1 cellular context compared by ENCODE assay signal in the genomic region with DNA sequence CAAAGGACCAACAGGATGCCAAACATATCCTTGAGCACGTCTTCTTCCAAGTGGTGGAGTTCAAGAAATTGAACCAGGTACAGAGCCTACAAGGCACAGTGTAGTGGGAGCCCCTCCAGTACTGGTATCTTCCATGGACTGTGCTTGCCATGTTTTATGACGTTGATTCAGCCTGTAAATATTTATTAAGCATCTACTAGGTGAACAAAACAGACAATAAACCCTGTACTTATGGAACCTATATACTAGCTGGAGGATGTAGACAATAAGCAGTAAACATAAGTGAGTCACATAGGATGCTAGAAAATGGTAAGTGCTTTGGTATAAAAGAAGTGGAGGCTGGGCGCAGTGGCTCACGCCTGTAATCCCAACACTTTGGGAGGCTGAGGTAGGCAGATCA.
TF ChIP-seq lines count a peak whose summit lies in the region.

No MANE protein-coding gene starts in this region.

TF ChIP-seq in HepG2, 621 proteins besides CTCF, POLR2A, EP300 and RAD21 (continued from another document):
- TF ChIP-seq ZNF335 (CRISPR knock-in tag; IDR thresholded peaks at IDR 0.05) (no peak), ZNF878 (CRISPR knock-in tag; IDR thresholded peaks at IDR 0.05) (no peak), FOSL1 (CRISPR knock-in tag; IDR thresholded peaks at IDR 0.05; ENCODE audit: borderline replicate concordance) (no peak), ZNF790 (CRISPR knock-in tag; IDR thresholded peaks at IDR 0.05; ENCODE audit: borderline replicate concordance) (no peak), E2F2 (CRISPR knock-in tag; IDR thresholded peaks at IDR 0.05; ENCODE audit: borderline replicate concordance) (no peak), NFE2L2 (IDR thresholded peaks at IDR 0.05; ENCODE audit: low read length) (no peak), KDM5B (CRISPR knock-in tag; IDR thresholded peaks at IDR 0.05; ENCODE audit: borderline replicate concordance) (no peak), DMAP1 (CRISPR knock-in tag; IDR thresholded peaks at IDR 0.05) (no peak), NFE2 (CRISPR knock-in tag; IDR thresholded peaks at IDR 0.05) (no peak), KLF12 (CRISPR knock-in tag; IDR thresholded peaks at IDR 0.05; ENCODE audit: borderline replicate concordance) (no peak), ZSCAN29 (CRISPR knock-in tag; conservative IDR thresholded peaks at IDR 0.05) (no peak), ZNF720 (CRISPR knock-in tag; IDR thresholded peaks at IDR 0.05) (no peak)
- TF ChIP-seq, protein P1, sequence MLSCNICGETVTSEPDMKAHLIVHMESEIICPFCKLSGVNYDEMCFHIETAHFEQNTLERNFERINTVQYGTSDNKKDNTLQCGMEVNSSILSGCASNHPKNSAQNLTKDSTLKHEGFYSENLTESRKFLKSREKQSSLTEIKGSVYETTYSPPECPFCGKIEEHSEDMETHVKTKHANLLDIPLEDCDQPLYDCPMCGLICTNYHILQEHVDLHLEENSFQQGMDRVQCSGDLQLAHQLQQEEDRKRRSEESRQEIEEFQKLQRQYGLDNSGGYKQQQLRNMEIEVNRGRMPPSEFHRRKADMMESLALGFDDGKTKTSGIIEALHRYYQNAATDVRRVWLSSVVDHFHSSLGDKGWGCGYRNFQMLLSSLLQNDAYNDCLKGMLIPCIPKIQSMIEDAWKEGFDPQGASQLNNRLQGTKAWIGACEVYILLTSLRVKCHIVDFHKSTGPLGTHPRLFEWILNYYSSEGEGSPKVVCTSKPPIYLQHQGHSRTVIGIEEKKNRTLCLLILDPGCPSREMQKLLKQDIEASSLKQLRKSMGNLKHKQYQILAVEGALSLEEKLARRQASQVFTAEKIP (CRISPR knock-in tag; IDR thresholded peaks at IDR 0.05; ENCODE audit: borderline replicate concordance): no peak
